Comparison of ENCODE assay signal across 22 cellular contexts in the genomic region with DNA sequence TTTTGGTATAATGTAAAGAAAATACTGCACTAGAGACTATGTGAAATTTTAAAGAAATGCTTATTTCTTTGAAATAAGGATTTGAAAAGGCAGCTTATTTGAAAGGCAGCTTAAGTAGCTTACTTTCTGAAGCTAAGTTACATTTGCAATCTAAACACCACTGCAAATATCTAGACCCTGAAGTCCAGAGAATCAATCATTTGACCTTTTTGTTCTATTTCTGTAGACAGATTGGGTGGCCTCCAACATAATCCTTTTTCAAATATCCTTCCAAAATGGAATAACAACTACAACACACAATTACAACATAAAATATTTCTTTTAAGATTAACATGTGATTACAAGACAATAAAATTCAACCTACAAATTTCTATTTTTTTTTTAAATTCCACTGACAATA.
DNase-seq lines count a peak whose midpoint lies in the region; TF ChIP-seq lines count a peak whose summit lies in the region.
"Had no signal": no experiment of that assay in that cellular context is flagged by ENCODE, and none has a peak within 500 bp of the region (broad histone marks: within the 10 kb centered on the region; RNA-seq: fewer than 3 reads in every experiment).

No MANE protein-coding gene starts in this region.

- no peak for DNase-seq in MCF 10A (ENCODE audit: unreplicated experiment)
- no peak for DNase-seq in mammary epithelial cell
- no peak for DNase-seq in endodermal cell
- peak; percentile 17 for DNase-seq in mesenchymal stem cell
- DNase-seq in tibial artery = no peak
- no peak for DNase-seq in NCI-H82 (lab: John Stamatoyannopoulos, UW)
- DNase-seq in activated CD8-positive, alpha-beta memory T cell treated with anti-CD3 and anti-CD28 coated beads for 24 hours = no peak
- DNase-seq in stimulated activated CD4-positive, alpha-beta T cell treated with anti-CD3 and anti-CD28 coated beads, Interleukin-15, amount 100 ng/mL, for 24 hours = no peak
- DNase-seq: CD8-positive, alpha-beta T cell; DND-41; GDM1; GOT3; KG1; NCI-H1436; NCI-H2029; NCI-H2171; NCI-H446; NCI-H69; OCI-M1 had no signal

- no peak overlapping the region for H3K4ac ChIP-seq in mesenchymal stem cell (ENCODE audit: low read depth in 1 of 2, low read length in 2 of 2)

- CTCF ChIA-PET in MCF 10A (lab: Yijun Ruan, JAX) (interaction anchor here (0.7 to 1.2 kb wide), 2 partner anchors 15 to 114 kb away, joined by 3 to 4 read pairs; no protein-coding TSS in a partner anchor), mammary epithelial cell (lab: Charles Lee; ENCODE audit: low non-redundant PET) (no interaction called here)

- BruUV-seq in MCF 10A (replicated peaks; lab: Mats Ljungman, UMichigan) (no TSS peak), mammary epithelial cell (replicated peaks; lab: Mats Ljungman, UMichigan) (no TSS peak)

- H3K27ac ChIP-seq in mammary epithelial cell (ENCODE audit: insufficient read depth, low read depth, low read length) (no peak overlapping the region), endodermal cell (ENCODE audit: low read depth, low read length) (no peak overlapping the region), mesenchymal stem cell (ENCODE audit: low read length, poor library complexity, severe bottlenecking) (no peak overlapping the region), tibial artery (peak overlapping the region; percentile 50 to 64)
- H3K27ac ChIP-seq: 22Rv1, BLaER1, RWPE1 had no signal

- H3K4me2 ChIP-seq in mammary epithelial cell (ENCODE audit: insufficient read depth, low read depth, low read length) (no peak overlapping the region), mesenchymal stem cell (ENCODE audit: low read length, poor library complexity, severe bottlenecking) (no peak overlapping the region)
- H3K4me2 ChIP-seq: BLaER1 had no signal

- H4K8ac ChIP-seq in mesenchymal stem cell (ENCODE audit: low read length) = no peak overlapping the region

- H3K27ac Mint-ChIP-seq in MCF 10A (ENCODE audit: low read depth, unreplicated experiment) = peak overlapping the region; percentile 39
- H3K27ac Mint-ChIP-seq in endodermal cell = peak overlapping the region; percentile 74
- H3K27ac Mint-ChIP-seq: CD8-positive, alpha-beta T cell had no signal

- H3K14ac ChIP-seq in mesenchymal stem cell (ENCODE audit: low read length in 2 of 2) = no peak overlapping the region

- dilution Hi-C loops in mammary epithelial cell (cut with HindIII; ENCODE audit: low sequenced_read_pairs) = no loop called here

- H3K27me3 Mint-ChIP-seq in MCF 10A (ENCODE audit: insufficient read depth, unreplicated experiment) = no peaks in the 10 kb centered on the region
- H3K27me3 Mint-ChIP-seq in endodermal cell (ENCODE audit: insufficient read depth) = no peaks in the 10 kb centered on the region

- H3K9me3 Mint-ChIP-seq in MCF 10A (ENCODE audit: unreplicated experiment) (no peaks in the 10 kb centered on the region), endodermal cell (no peaks in the 10 kb centered on the region)
- H3K9me3 Mint-ChIP-seq: CD8-positive, alpha-beta T cell had no signal

- peaks cover 27% of the 10 kb centered on the region for H3K4me1 Mint-ChIP-seq in MCF 10A (ENCODE audit: insufficient read depth, unreplicated experiment)
- peaks cover 33% of the 10 kb centered on the region for H3K4me1 Mint-ChIP-seq in endodermal cell

- no peaks in the 10 kb centered on the region for H3K9me3 ChIP-seq in mammary epithelial cell (replicated peaks; ENCODE audit: insufficient read depth, low read length)
- H3K9me3 ChIP-seq in endodermal cell (ENCODE audit: control insufficient read depth, low read length) = no peaks in the 10 kb centered on the region
- H3K9me3 ChIP-seq in mesenchymal stem cell (ENCODE audit: control insufficient read depth, low read length) = no peaks in the 10 kb centered on the region
- H3K9me3 ChIP-seq in tibial artery = no peaks in the 10 kb centered on the region
- H3K9me3 ChIP-seq: BLaER1 had no signal

- H2BK12ac ChIP-seq in mesenchymal stem cell (ENCODE audit: low read length in 2 of 2) = no peak overlapping the region

- no peak overlapping the region for H4K91ac ChIP-seq in mesenchymal stem cell (ENCODE audit: low read length)

- no peak overlapping the region for H3K18ac ChIP-seq in mesenchymal stem cell (ENCODE audit: low read depth in 1 of 2, low read length in 2 of 2)

- H2BK5ac ChIP-seq in mesenchymal stem cell (ENCODE audit: low read depth, low read length, poor library complexity, severe bottlenecking) = no peak overlapping the region

- H3K4me3 ChIP-seq in mammary epithelial cell (replicated peaks in 1 of 3; ENCODE audit: insufficient read depth in 1 of 3, low read depth in 2 of 3, low read length in 3 of 3) (no peak overlapping the region), endodermal cell (ENCODE audit: low read length) (no peak overlapping the region), mesenchymal stem cell (ENCODE audit: insufficient read depth in 1 of 2, low read depth in 1 of 2, low read length in 2 of 2) (no peak overlapping the region), tibial artery (no peak overlapping the region)
- H3K4me3 ChIP-seq: BLaER1 had no signal

- H2BK120ac ChIP-seq in mesenchymal stem cell (ENCODE audit: low read depth, low read length) = no peak overlapping the region

- no peak overlapping the region for H2AK5ac ChIP-seq in mesenchymal stem cell (ENCODE audit: low read length, severe bottlenecking)

- in situ Hi-C loops in mammary epithelial cell (cut with MboI; ENCODE audit: low sequenced_read_pairs in 2 of 2) = no loop called here

- peaks cover 11% of the 10 kb centered on the region for H3K79me1 ChIP-seq in mesenchymal stem cell (replicated peaks; ENCODE audit: low read length, poor library complexity, severe bottlenecking)

- peaks cover 70% of the 10 kb centered on the region for H3K79me2 ChIP-seq in mammary epithelial cell (ENCODE audit: insufficient read depth, low read length)

- H3K36me3 ChIP-seq in mammary epithelial cell (ENCODE audit: insufficient read depth, low read length) (no peaks in the 10 kb centered on the region), endodermal cell (ENCODE audit: control insufficient read depth, insufficient read depth, low read length) (no peaks in the 10 kb centered on the region), mesenchymal stem cell (ENCODE audit: control insufficient read depth in 1 of 2, insufficient read depth in 2 of 2, low read depth in 1 of 2, low read length in 2 of 2) (no peaks in the 10 kb centered on the region), tibial artery (no peaks in the 10 kb centered on the region)
- H3K36me3 ChIP-seq: BLaER1 had no signal

- H3K9ac ChIP-seq in mammary epithelial cell (ENCODE audit: insufficient read depth, low read length) (no peak overlapping the region), endodermal cell (ENCODE audit: extremely low read depth, low read length, poor library complexity, severe bottlenecking) (no peak overlapping the region), mesenchymal stem cell (ENCODE audit: low read length) (no peak overlapping the region)
- H3K9ac ChIP-seq: BLaER1 had no signal

- H3K4me1 ChIP-seq in mammary epithelial cell (ENCODE audit: insufficient read depth, low read length) (peaks cover 10% of the 10 kb centered on the region), endodermal cell (ENCODE audit: control insufficient read depth, insufficient read depth, low read length) (peaks cover 8% of the 10 kb centered on the region), mesenchymal stem cell (ENCODE audit: control insufficient read depth, insufficient read depth, low read depth, low read length) (peaks cover 4% of the 10 kb centered on the region), tibial artery (peaks cover 0 to 76% (median 18%) of the 10 kb centered on the region in 4 donors)
- H3K4me1 ChIP-seq: BLaER1 had no signal

- intact Hi-C loops in MCF 10A (cut with micrococcal nuclease) = no loop called here
- intact Hi-C loops in mammary epithelial cell (cut with micrococcal nuclease) = loop anchor here (5.0 kb wide), 1 partner anchor 114 kb away; the partner anchor contains the start of gene APBB2
- intact Hi-C loops in tibial artery (cut with DNase I; ENCODE audit: low total_unique reads) = no loop called here

- H4K20me1 ChIP-seq in mammary epithelial cell (ENCODE audit: insufficient read depth, low read length) = no peaks in the 10 kb centered on the region
- H4K20me1 ChIP-seq: BLaER1 had no signal

- H3K4me3 Mint-ChIP-seq in MCF 10A (ENCODE audit: unreplicated experiment) (no peak overlapping the region), endodermal cell (no peak overlapping the region)
- H3K4me3 Mint-ChIP-seq: CD8-positive, alpha-beta T cell had no signal

- H3K27me3 ChIP-seq in mammary epithelial cell (ENCODE audit: insufficient read depth, low read length) (no peaks in the 10 kb centered on the region), endodermal cell (ENCODE audit: control insufficient read depth, insufficient read depth, low read length, poor library complexity, severe bottlenecking) (no peaks in the 10 kb centered on the region), mesenchymal stem cell (ENCODE audit: control insufficient read depth in 1 of 2, insufficient read depth in 1 of 2, low read length in 2 of 2) (no peaks in the 10 kb centered on the region), tibial artery (no peaks in the 10 kb centered on the region)
- H3K27me3 ChIP-seq: BLaER1 had no signal

- H3K23ac ChIP-seq in mesenchymal stem cell (ENCODE audit: low read length in 2 of 2) = no peak overlapping the region

- TF ChIP-seq CTCF in MCF 10A (IDR thresholded peaks at IDR 0.05; ENCODE audit: unreplicated experiment) (no peak), mammary epithelial cell (conservative IDR thresholded peaks at IDR 0.05 in 1 of 2, IDR thresholded peaks at IDR 0.05 in 1 of 2; ENCODE audit: extremely low read depth in 1 of 2, insufficient read depth in 1 of 2, low read depth in 1 of 2, low read length in 2 of 2) (no peak), endodermal cell (conservative IDR thresholded peaks at IDR 0.05) (no peak), tibial artery (IDR thresholded peaks at IDR 0.05) (no peak)

- H2AFZ ChIP-seq in mammary epithelial cell (ENCODE audit: low read depth, low read length) = no peak overlapping the region
- no peak overlapping the region for H2AFZ ChIP-seq in mesenchymal stem cell (ENCODE audit: low read depth, low read length)

- no peak overlapping the region for H2BK15ac ChIP-seq in mesenchymal stem cell (ENCODE audit: low read depth, poor library complexity, severe bottlenecking)

- H3K36me3 Mint-ChIP-seq in MCF 10A (ENCODE audit: insufficient read depth, unreplicated experiment) (peaks cover 50% of the 10 kb centered on the region), endodermal cell (ENCODE audit: low read depth) (peaks cover 2% of the 10 kb centered on the region)
- H3K36me3 Mint-ChIP-seq: CD8-positive, alpha-beta T cell had no signal

- POLR2A ChIA-PET in MCF 10A (lab: Yijun Ruan, JAX) = interaction anchor here (1.0 to 3.5 kb wide), 2 partner anchors 11 to 21 kb away, joined by 3 to 25 read pairs; no protein-coding TSS in a partner anchor

Comparison
In these comparisons a context has a peak if more than half of its experiments do, and no peak if none do; other contexts are left out.
1. H3K27ac ChIP-seq: peak in tibial artery (2 of 2); none in mammary epithelial cell (single experiment), endodermal cell (single experiment) and mesenchymal stem cell (single experiment).